Comparison of ENCODE assay signal across 8 cellular contexts in the genomic region with DNA sequence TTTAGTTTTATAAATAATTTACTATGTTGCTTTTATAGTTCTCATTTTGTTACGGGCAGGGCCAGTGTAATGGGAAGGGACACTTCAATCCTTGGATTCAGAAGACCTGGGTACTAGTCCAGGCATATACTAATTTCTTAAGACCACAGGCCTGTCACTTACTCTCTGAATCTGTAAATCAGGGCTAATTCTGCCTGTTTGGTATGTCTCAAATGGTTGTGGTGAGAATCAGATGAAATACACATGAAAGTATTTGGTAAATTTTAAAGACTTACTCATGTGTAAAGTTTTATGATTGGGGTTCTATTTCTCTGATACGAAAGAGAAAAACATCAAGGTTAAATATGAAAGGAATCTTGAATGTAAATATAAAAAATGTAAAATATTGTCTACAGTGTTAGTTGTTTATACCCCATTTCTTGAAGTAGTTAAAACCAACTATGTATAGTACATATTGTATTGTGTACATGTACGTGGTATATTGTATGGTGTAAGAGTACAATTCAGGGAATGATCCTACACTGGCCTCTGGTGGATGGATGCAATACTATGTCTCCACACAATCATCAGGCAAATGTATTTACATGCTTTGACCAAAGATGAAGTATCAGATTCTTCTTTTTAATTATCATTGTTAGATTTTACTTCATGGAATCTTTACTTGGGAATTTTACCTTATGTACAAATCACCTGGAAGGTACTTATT. TPM values are rescaled to one million over a fixed set of nuclear protein-coding genes. Genes with fewer than 3 reads are reported as not detected.
DNase-seq lines count a peak whose midpoint lies in the region; ATAC-seq and TF ChIP-seq lines count a peak whose summit lies in the region.

No MANE protein-coding gene starts in this region.

- H3K9me3 ChIP-seq in smooth muscle cell (replicated peaks; ENCODE audit: low read depth): no peaks in the 10 kb centered on the region

- no peaks in the 10 kb centered on the region for H4K20me1 ChIP-seq in smooth muscle cell (ENCODE audit: low read depth)

- no peaks in the 10 kb centered on the region for H3F3A ChIP-seq in smooth muscle cell (ENCODE audit: low read depth)

- no peak overlapping the region for H3K4me3 ChIP-seq in smooth muscle cell

- H3K9ac ChIP-seq in smooth muscle cell (ENCODE audit: low read depth): no peak overlapping the region

- DNase-seq in NCI-H345 (lab: John Stamatoyannopoulos, UW) (peak; percentile 25), NCI-H345 treated with DMSO at 0.1 percent for 48 hours (lab: John Stamatoyannopoulos, UW; ENCODE audit: unreplicated experiment) (no peak), NOMO-1 treated with DMSO at 0.1 percent for 48 hours (lab: John Stamatoyannopoulos, UW; ENCODE audit: unreplicated experiment) (peak; percentile 54), epidermal melanocyte (ENCODE audit: insufficient read length, low spot score) (peak; percentile 26), smooth muscle cell (lab: John Stamatoyannopoulos, UW; ENCODE audit: unreplicated experiment) (no peak), NCI-H2171 (lab: John Stamatoyannopoulos, UW) (no peak), NCI-H187 treated with DMSO at 0.1 percent for 48 hours (lab: John Stamatoyannopoulos, UW) (no peak)

- no peaks in the 10 kb centered on the region for H3K79me2 ChIP-seq in smooth muscle cell (ENCODE audit: low read depth)

- no peaks in the 10 kb centered on the region for H3K27me3 ChIP-seq in smooth muscle cell (ENCODE audit: low read depth)

- no peak overlapping the region for H2AFZ ChIP-seq in smooth muscle cell (ENCODE audit: low read depth)

- TF ChIP-seq CTCF in smooth muscle cell (IDR thresholded peaks at IDR 0.05; ENCODE audit: borderline replicate concordance, insufficient read depth, poor library complexity, severe bottlenecking): peak; percentile 42

- H3K36me3 ChIP-seq in smooth muscle cell (ENCODE audit: low read depth): no peaks in the 10 kb centered on the region

- H3K4me2 ChIP-seq in smooth muscle cell: no peak overlapping the region

- peak; percentile 57 for ATAC-seq in HG02759 (IDR thresholded peaks at IDR 0.05; ENCODE audit: unreplicated experiment)

- H3K27ac ChIP-seq in smooth muscle cell (ENCODE audit: low read depth): no peak overlapping the region

- whole genome bisulfite sequencing in smooth muscle cell (ENCODE audit: low lambda C conversion rate): 76% methylated on average over 3 of the region's 3 CpGs

- H3K4me1 ChIP-seq in smooth muscle cell (ENCODE audit: low read depth): no peaks in the 10 kb centered on the region

RNA-seq across cellular contexts. Expression of a gene that starts 24.5 kb away (rescaled TPM):
- total RNA-seq in smooth muscle cell: not detected in 2 replicates
- polyA plus RNA-seq in smooth muscle cell: not detected in 2 replicates

RNA-seq across cellular contexts. Expression of a gene that starts 28.3 kb away (rescaled TPM):
- 17.8 and 41.8 TPM in 2 replicates for total RNA-seq in smooth muscle cell
- 24.7 and 33.1 TPM in 2 replicates for polyA plus RNA-seq in smooth muscle cell

RNA-seq across cellular contexts. Expression of a gene that starts 54.8 kb away (rescaled TPM):
- total RNA-seq in smooth muscle cell: 2.7 and 3.7 TPM in 2 replicates
- polyA plus RNA-seq in smooth muscle cell: 0.86 and 1.7 TPM in 2 replicates

Comparison
In these comparisons a context has a peak if more than half of its experiments do, and no peak if none do; other contexts are left out.
1. DNase-seq: peak in NCI-H345 (single experiment), NOMO-1 treated with DMSO at 0.1 percent for 48 hours (single experiment) and epidermal melanocyte (single experiment); none in NCI-H345 treated with DMSO at 0.1 percent for 48 hours (single experiment), smooth muscle cell (single experiment), NCI-H2171 (single experiment) and NCI-H187 treated with DMSO at 0.1 percent for 48 hours (single experiment).